19 cellular contexts compared by ENCODE assay signal in the genomic region with DNA sequence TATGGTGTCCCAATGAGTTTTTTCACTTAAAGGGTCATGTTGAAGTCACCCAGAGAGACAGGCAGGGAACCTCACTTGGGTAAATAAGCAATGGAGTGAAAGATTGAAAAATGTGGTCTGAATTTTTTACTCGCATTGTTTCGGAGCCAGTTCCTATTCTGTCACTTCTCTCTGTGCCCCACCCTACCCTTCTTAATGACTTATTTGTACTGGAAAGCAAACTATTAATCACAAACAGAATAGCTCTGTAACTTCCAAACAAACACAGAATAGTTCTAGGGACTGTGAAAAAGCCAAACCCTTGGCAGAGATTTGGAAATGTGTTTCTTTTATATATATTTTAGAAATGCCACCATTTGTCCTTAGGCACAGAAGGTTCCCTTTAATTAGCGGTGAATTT.
DNase-seq lines count a peak whose midpoint lies in the region; ATAC-seq, FAIRE-seq and TF ChIP-seq lines count a peak whose summit lies in the region.
"Had no signal": no experiment of that assay in that cellular context is flagged by ENCODE, and none has a peak within 500 bp of the region (broad histone marks: within the 10 kb centered on the region; RNA-seq: fewer than 3 reads in every experiment).

No MANE protein-coding gene starts in this region.

- H3K4me3 ChIP-seq in cardiac muscle cell, result no peak overlapping the region
- H3K4me3 ChIP-seq in left ventricle myocardium inferior, result no peak overlapping the region
- H3K4me3 ChIP-seq in adipocyte (ENCODE audit: low read length), result no peak overlapping the region
- H3K4me3 ChIP-seq in mesenchymal stem cell (ENCODE audit: insufficient read depth in 1 of 2, low read depth in 1 of 2, low read length in 2 of 2), result no peak overlapping the region
- H3K4me3 ChIP-seq: K562, Peyer's patch had no signal

- H3K9ac ChIP-seq in adipocyte (ENCODE audit: low read length) (peak overlapping the region; percentile 30), mesenchymal stem cell (ENCODE audit: low read length) (no peak overlapping the region)

- no peak overlapping the region for H3K23ac ChIP-seq in mesenchymal stem cell (ENCODE audit: low read length in 2 of 2)

- FAIRE-seq in RCC 7860 (lab: Jason Lieb, UNC), result no peak
- FAIRE-seq: G401.6, K562 had no signal

- peak overlapping the region; percentile 45 for H2BK120ac ChIP-seq in mesenchymal stem cell (ENCODE audit: low read depth, low read length)

- no peak overlapping the region for H2AFZ ChIP-seq in mesenchymal stem cell (ENCODE audit: low read depth, low read length)

- no peak overlapping the region for H3K4me2 ChIP-seq in mesenchymal stem cell (ENCODE audit: low read length, poor library complexity, severe bottlenecking)

- DNase-seq in cardiac muscle cell (ENCODE audit: low read depth in 1 of 2, low spot score in 1 of 2), result no peak
- DNase-seq in left ventricle myocardium inferior, result no peak
- DNase-seq in adipocyte (ENCODE audit: low read depth), result no peak
- no peak for DNase-seq in mesenchymal stem cell
- no peak for DNase-seq in RCC 7860 (ENCODE audit: low spot score)
- DNase-seq in foreskin melanocyte, result no peak
- DNase-seq: 8988T; CD4-positive, CD25-positive, alpha-beta regulatory T cell; COR-L47; H9; NCI-H1105; NCI-H2081 treated with DMSO at 0.1 percent for 48 hours; NCI-H446 treated with DMSO at 0.1 percent for 48 hours; Peyer's patch; SHP77 had no signal

- ATAC-seq in HG02759 (IDR thresholded peaks at IDR 0.05; ENCODE audit: unreplicated experiment) (no peak), HG03025 (IDR thresholded peaks at IDR 0.05; ENCODE audit: low FRiP score, unreplicated experiment) (no peak)
- ATAC-seq: K562 had no signal

- H3K79me1 ChIP-seq in mesenchymal stem cell (replicated peaks; ENCODE audit: low read length, poor library complexity, severe bottlenecking), result no peaks in the 10 kb centered on the region

- H2AK5ac ChIP-seq in mesenchymal stem cell (ENCODE audit: low read length, severe bottlenecking), result no peak overlapping the region

- H3K9me3 ChIP-seq in cardiac muscle cell (ENCODE audit: low read depth) (no peaks in the 10 kb centered on the region), left ventricle myocardium inferior (replicated peaks) (no peaks in the 10 kb centered on the region), adipocyte (ENCODE audit: control insufficient read depth, low read length) (no peaks in the 10 kb centered on the region), mesenchymal stem cell (ENCODE audit: control insufficient read depth, low read length) (no peaks in the 10 kb centered on the region)
- H3K9me3 ChIP-seq: Peyer's patch had no signal

- H3K4ac ChIP-seq in mesenchymal stem cell (ENCODE audit: low read depth in 1 of 2, low read length in 2 of 2), result no peak overlapping the region

- no peak overlapping the region for H4K8ac ChIP-seq in mesenchymal stem cell (ENCODE audit: low read length)

- intact Hi-C loops in left ventricle myocardium inferior (cut with micrococcal nuclease), result no loop called here

- WGBS in mesenchymal stem cell, result 54% methylated on average over 3 of the region's 3 CpGs

- H3K27ac ChIP-seq in cardiac muscle cell, result peak overlapping the region; percentile 76
- H3K27ac ChIP-seq in left ventricle myocardium inferior (replicated peaks), result no peak overlapping the region
- no peak overlapping the region for H3K27ac ChIP-seq in mesenchymal stem cell (ENCODE audit: low read length, poor library complexity, severe bottlenecking)
- H3K27ac ChIP-seq: Peyer's patch had no signal

- no peak overlapping the region for H2BK15ac ChIP-seq in mesenchymal stem cell (ENCODE audit: low read depth, poor library complexity, severe bottlenecking)

- H3K14ac ChIP-seq in mesenchymal stem cell (ENCODE audit: low read length in 2 of 2), result no peak overlapping the region

- no peak overlapping the region for H2BK12ac ChIP-seq in mesenchymal stem cell (ENCODE audit: low read length in 2 of 2)

- H3K4me1 ChIP-seq in cardiac muscle cell (ENCODE audit: low read depth) (peaks cover 29% of the 10 kb centered on the region), left ventricle myocardium inferior (peaks cover 7% of the 10 kb centered on the region), adipocyte (ENCODE audit: control insufficient read depth, insufficient read depth, low read length) (peaks cover 35% of the 10 kb centered on the region), mesenchymal stem cell (ENCODE audit: control insufficient read depth, insufficient read depth, low read depth, low read length) (peaks cover 1% of the 10 kb centered on the region)
- H3K4me1 ChIP-seq: Peyer's patch had no signal

- no peaks in the 10 kb centered on the region for H3K27me3 ChIP-seq in cardiac muscle cell
- H3K27me3 ChIP-seq in left ventricle myocardium inferior (ENCODE audit: low read depth), result no peaks in the 10 kb centered on the region
- H3K27me3 ChIP-seq in adipocyte (replicated peaks; ENCODE audit: control insufficient read depth, insufficient read depth, low read length), result no peaks in the 10 kb centered on the region
- H3K27me3 ChIP-seq in mesenchymal stem cell (ENCODE audit: control insufficient read depth in 1 of 2, insufficient read depth in 1 of 2, low read length in 2 of 2), result peaks cover 0 to 33% of the 10 kb centered on the region in 2 experiments
- H3K27me3 ChIP-seq: Peyer's patch had no signal

- H3K36me3 ChIP-seq in cardiac muscle cell, result no peaks in the 10 kb centered on the region
- H3K36me3 ChIP-seq in left ventricle myocardium inferior, result no peaks in the 10 kb centered on the region
- no peaks in the 10 kb centered on the region for H3K36me3 ChIP-seq in adipocyte (ENCODE audit: control insufficient read depth, insufficient read depth, low read length, severe bottlenecking)
- H3K36me3 ChIP-seq in mesenchymal stem cell (ENCODE audit: control insufficient read depth in 1 of 2, insufficient read depth in 2 of 2, low read depth in 1 of 2, low read length in 2 of 2), result no peaks in the 10 kb centered on the region
- H3K36me3 ChIP-seq: Peyer's patch had no signal

- no peak for TF ChIP-seq CTCF in cardiac muscle cell (IDR thresholded peaks at IDR 0.05; ENCODE audit: low read depth, low read length)
- TF ChIP-seq CTCF in left ventricle myocardium inferior (IDR thresholded peaks at IDR 0.05; ENCODE audit: borderline replicate concordance), result no peak

- no peak overlapping the region for H2BK5ac ChIP-seq in mesenchymal stem cell (ENCODE audit: low read depth, low read length, poor library complexity, severe bottlenecking)

- H4K91ac ChIP-seq in mesenchymal stem cell (ENCODE audit: low read length), result no peak overlapping the region

- H3K18ac ChIP-seq in mesenchymal stem cell (ENCODE audit: low read depth in 1 of 2, low read length in 2 of 2), result no peak overlapping the region
